Comparison of ENCODE assay signal across 12 cellular contexts in genomic region chr17:40157972-40158371, GRCh38. TPM values are rescaled to one million over a fixed set of nuclear protein-coding genes. Genes with fewer than 3 reads are reported as not detected.
A peak's percentile ranks its signal among the peaks of the same experiment; 100 is the strongest.
DNase-seq lines count a peak whose midpoint lies in the region; ATAC-seq and TF ChIP-seq lines count a peak whose summit lies in the region.
"Had no signal": no experiment of that assay in that cellular context is flagged by ENCODE, and none has a peak within 500 bp of the region (broad histone marks: within the 10 kb centered on the region; RNA-seq: fewer than 3 reads in every experiment).

No MANE protein-coding gene starts in this region.

- no peak overlapping the region for H3K23ac ChIP-seq in H9 (ENCODE audit: insufficient read length, low read depth, low read length)

- TF ChIP-seq EP300 in ovary (IDR thresholded peaks at IDR 0.05), result no peak

- no peak overlapping the region for H3T11ph ChIP-seq in H9 (ENCODE audit: low read length)

- peak in 1 of 2 donors; percentile 15 for ATAC-seq in lower lobe of right lung
- no peak for ATAC-seq in WTC11

- H3K56ac ChIP-seq in H9 (ENCODE audit: insufficient read length, low read depth, low read length), result no peak overlapping the region

- TF ChIP-seq POLR2A in ovary (IDR thresholded peaks at IDR 0.05), result no peak

- TF ChIP-seq CTCF in H9 (conservative IDR thresholded peaks at IDR 0.05) (no peak), lower lobe of right lung (IDR thresholded peaks at IDR 0.05) (no peak), WTC11 (IDR thresholded peaks at IDR 0.05) (no peak), ovary (IDR thresholded peaks at IDR 0.05) (no peak)

- H3K27me3 Mint-ChIP-seq in H9 (ENCODE audit: low read depth) (no peaks in the 10 kb centered on the region), WTC11 (ENCODE audit: low read depth) (no peaks in the 10 kb centered on the region)
- H3K27me3 Mint-ChIP-seq in activated naive CD8-positive, alpha-beta T cell treated with anti-CD3 and anti-CD28 coated beads for 36 hours, result no peaks in the 10 kb centered on the region

- H3K9me3 ChIP-seq in BLaER1 treated with 17β-estradiol and CSF1 and Interleukin-3, amounts not matched to agents 10 nM and 100 nM (replicated peaks in 1 of 11), result no peaks in the 10 kb centered on the region
- no peaks in the 10 kb centered on the region for H3K9me3 ChIP-seq in H9 (ENCODE audit: control insufficient read depth, low read depth, low read length)
- H3K9me3 ChIP-seq in lower lobe of right lung, result no peaks in the 10 kb centered on the region
- no peaks in the 10 kb centered on the region for H3K9me3 ChIP-seq in ovary
- H3K9me3 ChIP-seq: right lobe of liver had no signal

- H3K4me2 ChIP-seq in BLaER1 treated with 17β-estradiol and CSF1 and Interleukin-3, amounts not matched to agents 10 nM and 100 nM, result peak overlapping the region in 7 of 11 experiments; percentile 4 to 92 (median 70); a peak in 12 of 22 replicates
- H3K4me2 ChIP-seq in H9 (ENCODE audit: insufficient read depth, insufficient read length, low read length), result no peak overlapping the region

- no peaks in the 10 kb centered on the region; the same call in 1 of the 2 replicates for H3K79me2 ChIP-seq in H9 (ENCODE audit: insufficient read depth, low read length)

- H2BK20ac ChIP-seq in H9 (ENCODE audit: low read depth, low read length, poor library complexity, severe bottlenecking), result no peak overlapping the region

- no peak overlapping the region for H3K4ac ChIP-seq in H9 (ENCODE audit: low read depth, low read length)

- H3K36me3 Mint-ChIP-seq in H9 (ENCODE audit: insufficient read depth in 1 of 3, low read depth in 3 of 3) (peaks cover 26 to 64% (median 51%) of the 10 kb centered on the region in 3 experiments), WTC11 (peaks cover 53% of the 10 kb centered on the region)
- H3K36me3 Mint-ChIP-seq in activated naive CD8-positive, alpha-beta T cell treated with anti-CD3 and anti-CD28 coated beads for 36 hours, result peaks cover 31% of the 10 kb centered on the region

- 0 out of 20 replicates have a peak overlapping the region, but pooled peaks of 1 of the 10 experiments have one; percentile 9 for H3K4me3 ChIP-seq in BLaER1 treated with 17β-estradiol and CSF1 and Interleukin-3, amounts not matched to agents 10 nM and 100 nM
- H3K4me3 ChIP-seq in lower lobe of right lung (no peak overlapping the region), ovary (no peak overlapping the region)
- H3K4me3 ChIP-seq: right lobe of liver had no signal

- WGBS in H9 (ENCODE audit: extremely low coverage, insufficient read length, low lambda C conversion rate), result no CpG with 5 or more reads among the region's 2 CpGs
- 86 to 93% (median 91%) methylated on average over 2 of the region's 2 CpGs for WGBS in ovary, 3 donors

- H3K18ac ChIP-seq in H9 (ENCODE audit: insufficient read length, low read depth, low read length), result no peak overlapping the region

- peaks cover 6% of the 10 kb centered on the region for H3K79me1 ChIP-seq in H9 (ENCODE audit: insufficient read depth, low read depth, low read length, poor library complexity, severe bottlenecking)

- CTCF ChIA-PET in WTC11 (lab: Charles Lee), result interaction anchor here (1.2 to 2.6 kb wide), 3 partner anchors 10 to 120 kb away, joined by 3 to 14 read pairs (median 7); no protein-coding TSS in a partner anchor

- H3K4me3 Mint-ChIP-seq in H9 (no peak overlapping the region), WTC11 (no peak overlapping the region)
- no peak overlapping the region for H3K4me3 Mint-ChIP-seq in activated naive CD8-positive, alpha-beta T cell treated with anti-CD3 and anti-CD28 coated beads for 36 hours
- H3K4me3 Mint-ChIP-seq: nephron progenitor cell had no signal

- H3K27ac ChIP-seq in BLaER1 treated with 17β-estradiol and CSF1 and Interleukin-3, amounts not matched to agents 10 nM and 100 nM, result peak overlapping the region in 8 of 11 experiments; percentile 29 to 60 (median 48); a peak in 15 of 22 replicates
- no peak overlapping the region for H3K27ac ChIP-seq in H9 (ENCODE audit: insufficient read length, low read depth, low read length)
- H3K27ac ChIP-seq in lower lobe of right lung, result peak overlapping the region; percentile 54
- H3K27ac ChIP-seq in ovary, result no peak overlapping the region
- H3K27ac ChIP-seq: right lobe of liver had no signal

- H2AK5ac ChIP-seq in H9 (ENCODE audit: insufficient read length, low read length), result no peak overlapping the region

- DNase-seq in H9, result no peak
- no peak for DNase-seq in activated naive CD8-positive, alpha-beta T cell treated with anti-CD3 and anti-CD28 coated beads for 36 hours
- no peak for DNase-seq in lower lobe of right lung
- DNase-seq in WTC11 (ENCODE audit: low spot score), result no peak
- DNase-seq in NCI-H82 (lab: John Stamatoyannopoulos, UW), result no peak
- no peak for DNase-seq in DMS153 (lab: John Stamatoyannopoulos, UW)
- no peak for DNase-seq in ovary
- DNase-seq: NCI-H1694 treated with DMSO at 0.1 percent for 48 hours, NCI-H510A treated with DMSO at 0.1 percent for 48 hours, nephron progenitor cell, right lobe of liver had no signal

- H2BK120ac ChIP-seq in H9 (ENCODE audit: low read depth, low read length, poor library complexity, severe bottlenecking), result no peak overlapping the region

- intact Hi-C loops in lower lobe of right lung (cut with DNase I), result no loop called here
- intact Hi-C loops in ovary (cut with DNase I), result no loop called here

- H4K91ac ChIP-seq in H9 (ENCODE audit: insufficient read length, low read depth, low read length), result no peak overlapping the region

- H3K27ac Mint-ChIP-seq in H9 (peak overlapping the region in 2 of 3 experiments; percentile 3 to 35; a peak in 1 of 7 replicates), WTC11 (no peak overlapping the region; the same call in 1 of the 2 replicates)
- peak overlapping the region; percentile 20 for H3K27ac Mint-ChIP-seq in activated naive CD8-positive, alpha-beta T cell treated with anti-CD3 and anti-CD28 coated beads for 36 hours

- peaks cover 28 to 90% (median 62%) of the 10 kb centered on the region in 11 experiments; a peak in 21 of 22 replicates for H4K20me1 ChIP-seq in BLaER1 treated with 17β-estradiol and CSF1 and Interleukin-3, amounts not matched to agents 10 nM and 100 nM
- no peaks in the 10 kb centered on the region for H4K20me1 ChIP-seq in H9 (ENCODE audit: control insufficient read depth, insufficient read depth, insufficient read length)

- no peaks in the 10 kb centered on the region for H3K4me1 Mint-ChIP-seq in H9
- peaks cover 13% of the 10 kb centered on the region for H3K4me1 Mint-ChIP-seq in activated naive CD8-positive, alpha-beta T cell treated with anti-CD3 and anti-CD28 coated beads for 36 hours
- H3K4me1 Mint-ChIP-seq in WTC11, result no peaks in the 10 kb centered on the region
- H3K4me1 Mint-ChIP-seq: nephron progenitor cell had no signal

- no peaks in the 10 kb centered on the region for H3K23me2 ChIP-seq in H9 (ENCODE audit: insufficient read length, low read depth, low read length, poor library complexity, severe bottlenecking)

- H3K9me3 Mint-ChIP-seq in H9, result no peaks in the 10 kb centered on the region; a peak in 1 of 5 replicates
- no peaks in the 10 kb centered on the region for H3K9me3 Mint-ChIP-seq in activated naive CD8-positive, alpha-beta T cell treated with anti-CD3 and anti-CD28 coated beads for 36 hours
- H3K9me3 Mint-ChIP-seq in WTC11, result no peaks in the 10 kb centered on the region
- H3K9me3 Mint-ChIP-seq: nephron progenitor cell had no signal

- H3K36me3 ChIP-seq in BLaER1 treated with 17β-estradiol and CSF1 and Interleukin-3, amounts not matched to agents 10 nM and 100 nM, result peaks cover 74 to 100% (median 83%) of the 10 kb centered on the region in 11 experiments
- H3K36me3 ChIP-seq in lower lobe of right lung (peaks cover 71% of the 10 kb centered on the region), ovary (no peaks in the 10 kb centered on the region)

- H4K8ac ChIP-seq in H9 (replicated peaks; ENCODE audit: insufficient read length, low read depth, low read length), result no peak overlapping the region

- H4K5ac ChIP-seq in H9 (ENCODE audit: insufficient read length, low read depth, low read length), result no peak overlapping the region

- POLR2A ChIA-PET in WTC11 (lab: Charles Lee), result no interaction called here

- no peaks in the 10 kb centered on the region for H3K27me3 ChIP-seq in BLaER1 treated with 17β-estradiol and CSF1 and Interleukin-3, amounts not matched to agents 10 nM and 100 nM
- H3K27me3 ChIP-seq in H9 (ENCODE audit: insufficient read depth, low read length) (no peaks in the 10 kb centered on the region), lower lobe of right lung (ENCODE audit: low read depth) (no peaks in the 10 kb centered on the region), ovary (no peaks in the 10 kb centered on the region)
- H3K27me3 ChIP-seq: right lobe of liver had no signal

- H3K4me1 ChIP-seq in BLaER1 treated with 17β-estradiol and CSF1 and Interleukin-3, amounts not matched to agents 10 nM and 100 nM, result peaks cover 0 to 34% (median 19%) of the 10 kb centered on the region in 10 experiments; a peak in 15 of 20 replicates
- H3K4me1 ChIP-seq in H9 (ENCODE audit: insufficient read depth, low read length) (no peaks in the 10 kb centered on the region), lower lobe of right lung (peaks cover 17% of the 10 kb centered on the region), ovary (ENCODE audit: insufficient read depth) (no peaks in the 10 kb centered on the region)

- no peak overlapping the region for H3K14ac ChIP-seq in H9 (ENCODE audit: insufficient read depth, low read length)

- H3K9ac ChIP-seq in BLaER1 treated with 17β-estradiol and CSF1 and Interleukin-3, amounts not matched to agents 10 nM and 100 nM, result no peak overlapping the region
- no peak overlapping the region for H3K9ac ChIP-seq in H9 (ENCODE audit: extremely low read depth, insufficient read length, low read length)

- no peak overlapping the region for H2BK12ac ChIP-seq in H9 (ENCODE audit: insufficient read length, low read depth, low read length)

- H2AFZ ChIP-seq in H9 (ENCODE audit: low read length), result no peak overlapping the region

- H2BK5ac ChIP-seq in H9 (ENCODE audit: insufficient read length, low read length), result no peak overlapping the region

- no peak overlapping the region for H2BK15ac ChIP-seq in H9 (ENCODE audit: low read depth, low read length)

RNA-seq across cellular contexts. Expression of gene CASC3, which starts 17.6 kb away (rescaled TPM):
- total RNA-seq in H9 (2021) (123 and 137 TPM in 2 replicates), lower lobe of right lung (101 TPM), WTC11 (2021) (107 to 119 TPM (median 115 TPM) in 3 replicates), ovary (100 to 1,000 TPM in 4 of 7 donors, 10 to 100 TPM in 3; 39.9 to 122 (median 106) TPM)
- 10 to 100 TPM; 74.5 to 77.0 TPM for total RNA-seq in activated naive CD8-positive, alpha-beta T cell treated with anti-CD3 and anti-CD28 coated beads for 36 hours
- polyA plus RNA-seq in ovary, result 100 to 1,000 TPM in 1 of 2 donors, 10 to 100 TPM in 1; 53.1 to 113 TPM

RNA-seq across cellular contexts. Expression of gene RAPGEFL1, which starts 19.3 kb away (rescaled TPM):
- total RNA-seq in H9 (2021), result 23.6 and 24.8 TPM in 2 replicates
- total RNA-seq in activated naive CD8-positive, alpha-beta T cell treated with anti-CD3 and anti-CD28 coated beads for 36 hours, result 1 to 10 TPM; 4.3 to 5.1 TPM
- total RNA-seq in lower lobe of right lung, result 9.3 TPM
- total RNA-seq in WTC11 (2021), result 19.9 to 23.0 TPM (median 19.9 TPM) in 3 replicates
- total RNA-seq in ovary, result 1 to 10 TPM; 3.6 to 9.1 (median 6.4) TPM
- 1 to 10 TPM; 1.4 to 2.3 TPM for polyA plus RNA-seq in ovary

RNA-seq across cellular contexts. Expression of gene MSL1, which starts 36.2 kb away (rescaled TPM):
- total RNA-seq in H9 (2021) (101 and 105 TPM in 2 replicates), lower lobe of right lung (97.7 TPM), WTC11 (2021) (69.2 to 78.1 TPM (median 73.7 TPM) in 3 replicates), ovary (100 to 1,000 TPM in 1 of 7 donors, 10 to 100 TPM in 6; 59.6 to 110 (median 83.3) TPM)
- total RNA-seq in activated naive CD8-positive, alpha-beta T cell treated with anti-CD3 and anti-CD28 coated beads for 36 hours, result 10 to 100 TPM; 62.7 to 66.7 TPM
- 100 to 1,000 TPM in 1 of 2 donors, 10 to 100 TPM in 1; 60.8 to 122 TPM for polyA plus RNA-seq in ovary

RNA-seq across cellular contexts. Expression of gene NR1D1, which starts 57.6 kb away (rescaled TPM):
- total RNA-seq in H9 (2021) (8.6 and 8.7 TPM in 2 replicates), lower lobe of right lung (20.1 TPM), WTC11 (2021) (5.6 to 7.6 TPM (median 6.2 TPM) in 3 replicates), ovary (10 to 100 TPM; 10.7 to 73.8 (median 23.7) TPM)
- 1 to 10 TPM; 4.8 to 5.8 TPM for total RNA-seq in activated naive CD8-positive, alpha-beta T cell treated with anti-CD3 and anti-CD28 coated beads for 36 hours
- 10 to 100 TPM; 11.8 to 59.0 TPM for polyA plus RNA-seq in ovary

Comparison
In these comparisons a context has a peak if more than half of its experiments do, and no peak if none do; other contexts are left out.
1. H3K27ac ChIP-seq: peak in BLaER1 treated with 17β-estradiol and CSF1 and Interleukin-3, amounts not matched to agents 10 nM and 100 nM (8 of 11) and lower lobe of right lung (single experiment); none in H9 (single experiment) and ovary (0 of 2).